In the genomic region with DNA sequence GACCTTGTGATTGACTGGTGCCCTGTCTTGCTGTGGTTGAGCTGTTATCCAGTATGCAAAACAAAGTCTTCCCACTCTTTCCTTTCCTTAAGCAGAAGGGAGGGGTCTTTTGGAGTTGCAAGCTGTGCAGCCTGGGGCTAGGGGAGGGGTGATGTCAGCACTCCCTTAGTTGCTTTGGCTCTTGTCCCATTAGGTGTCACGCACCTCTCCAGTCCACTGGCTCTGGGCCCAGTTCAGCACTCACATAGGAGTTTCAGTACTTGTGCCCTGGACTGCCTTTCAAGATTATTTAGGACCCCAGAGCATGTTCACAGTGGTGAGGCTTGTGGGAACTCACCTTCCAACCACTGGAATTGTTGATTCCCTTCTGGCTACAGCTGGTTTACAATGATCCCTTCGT, we compare ENCODE assay signal across 22 cellular contexts.
DNase-seq lines count a peak whose midpoint lies in the region; ATAC-seq, FAIRE-seq and TF ChIP-seq lines count a peak whose summit lies in the region.
"Had no signal": no experiment of that assay in that cellular context is flagged by ENCODE, and none has a peak within 500 bp of the region (broad histone marks: within the 10 kb centered on the region; RNA-seq: fewer than 3 reads in every experiment).

No MANE protein-coding gene starts in this region.

- TF ChIP-seq CTCF in PC-9 (conservative IDR thresholded peaks at IDR 0.05) (no peak), left lung (IDR thresholded peaks at IDR 0.05) (no peak), GM20000 (IDR thresholded peaks at IDR 0.05; ENCODE audit: extremely low read depth, missing control alignments) (no peak)

- no peaks in the 10 kb centered on the region for H3K9me2 ChIP-seq in PC-9 (ENCODE audit: insufficient read depth)

- CTCF ChIA-PET in PC-9 (lab: Charles Lee): no interaction called here

- no peak overlapping the region for H2AFZ ChIP-seq in PC-9

- POLR2A ChIA-PET in PC-9 (lab: Charles Lee; ENCODE audit: unreplicated experiment): no interaction called here

- H3K4me1 ChIP-seq in PC-9 (replicated peaks; ENCODE audit: insufficient read depth): peaks cover 11% of the 10 kb centered on the region; the same call in 1 of the 2 replicates
- H3K4me1 ChIP-seq in left lung: no peaks in the 10 kb centered on the region

- no peaks in the 10 kb centered on the region for H3K36me3 ChIP-seq in PC-9 (ENCODE audit: low read depth)
- no peaks in the 10 kb centered on the region for H3K36me3 ChIP-seq in left lung
- no peaks in the 10 kb centered on the region for H3K36me3 ChIP-seq in MG63

- ATAC-seq in left lung (peak; percentile 49), HG03354 (IDR thresholded peaks at IDR 0.05; ENCODE audit: poor library complexity, severe bottlenecking, unreplicated experiment) (no peak)
- ATAC-seq: activated CD4-positive, alpha-beta T cell treated with anti-CD3 and anti-CD28 coated beads for 36 hours; activated T-cell treated with anti-CD3 and anti-CD28 coated beads, Interleukin-2, amount 50 U/mL, for 72 hours; HepG2; left colon; mucosa of descending colon had no signal

- H3K27ac ChIP-seq in PC-9: no peak overlapping the region
- no peak overlapping the region for H3K27ac ChIP-seq in left lung
- H3K27ac ChIP-seq: skin epidermis had no signal

- H3F3A ChIP-seq in PC-9 (ENCODE audit: insufficient read depth, low read depth): no peaks in the 10 kb centered on the region

- no peak for TF ChIP-seq POLR2A in GM12892 (IDR thresholded peaks at IDR 0.05; ENCODE audit: low read depth, low read length)

- DNase-seq in DMS79 treated with DMSO at 0.1 percent for 48 hours (lab: John Stamatoyannopoulos, UW) (peak; percentile 82), PC-9 (peak; percentile 35 to 65), left lung (no peak), GM20000 (ENCODE audit: low spot score) (no peak), GM12892 (ENCODE audit: insufficient read length) (no peak), MG63 (no peak)
- DNase-seq: activated CD4-positive, alpha-beta T cell treated with anti-CD3 and anti-CD28 coated beads for 36 hours; activated T-cell treated with anti-CD3 and anti-CD28 coated beads, Interleukin-2, amount 50 U/mL, for 72 hours; CD8-positive, alpha-beta memory T cell; left colon; mucosa of descending colon; NCI-H187; NCI-H446 treated with DMSO at 0.1 percent for 48 hours; posterior cingulate gyrus; stimulated activated naive CD4-positive, alpha-beta T cell treated with Interleukin-2 at 50 U/mL for 16 hours; trophoblast cell had no signal

- H3K9me3 ChIP-seq in PC-9 (ENCODE audit: insufficient read depth, low read depth) (no peaks in the 10 kb centered on the region), left lung (peaks cover 0 to 2% of the 10 kb centered on the region in 2 donors), MG63 (no peaks in the 10 kb centered on the region)
- H3K9me3 ChIP-seq: mucosa of descending colon had no signal

- no peaks in the 10 kb centered on the region for H4K20me1 ChIP-seq in PC-9 (ENCODE audit: insufficient read depth)

- no peak for TF ChIP-seq EP300 in Ishikawa (IDR thresholded peaks at IDR 0.05; ENCODE audit: borderline replicate concordance)

- FAIRE-seq in GM12892 (lab: Jason Lieb, UNC): no peak
- FAIRE-seq: astrocyte, HepG2, TTC549 had no signal

- intact Hi-C loops in PC-9 (cut with micrococcal nuclease; ENCODE audit: unreplicated experiment) (loop anchor here (5.0 kb wide), 1 partner anchor 236 kb away; no protein-coding TSS in a partner anchor), left lung (cut with DNase I) (no loop called here)

- peaks cover 4% of the 10 kb centered on the region for H3K79me2 ChIP-seq in PC-9 (ENCODE audit: low read depth)

- H3K4me3 ChIP-seq in PC-9 (no peak overlapping the region), left lung (no peak overlapping the region), MG63 (no peak overlapping the region)
- H3K4me3 ChIP-seq: mucosa of descending colon, skin epidermis had no signal

- H3K27me3 ChIP-seq in PC-9 (ENCODE audit: insufficient read depth, low read depth): no peaks in the 10 kb centered on the region
- no peaks in the 10 kb centered on the region for H3K27me3 ChIP-seq in left lung
- no peaks in the 10 kb centered on the region for H3K27me3 ChIP-seq in MG63

- no TSS peak for BruUV-seq in PC-9 (replicated peaks; lab: Mats Ljungman, UMichigan)

- no peak for TF ChIP-seq RAD21 in Ishikawa (IDR thresholded peaks at IDR 0.05; ENCODE audit: low read depth)

- H3K4me2 ChIP-seq in PC-9: no peak overlapping the region

TF ChIP-seq in Ishikawa, 13 proteins besides CTCF, POLR2A, EP300 and RAD21:
- TF ChIP-seq, protein P1, sequence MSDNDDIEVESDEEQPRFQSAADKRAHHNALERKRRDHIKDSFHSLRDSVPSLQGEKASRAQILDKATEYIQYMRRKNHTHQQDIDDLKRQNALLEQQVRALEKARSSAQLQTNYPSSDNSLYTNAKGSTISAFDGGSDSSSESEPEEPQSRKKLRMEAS (IDR thresholded peaks at IDR 0.05): no peak
- TF ChIP-seq TEAD4 (IDR thresholded peaks at IDR 0.05): no peak
- TF ChIP-seq, protein P2, sequence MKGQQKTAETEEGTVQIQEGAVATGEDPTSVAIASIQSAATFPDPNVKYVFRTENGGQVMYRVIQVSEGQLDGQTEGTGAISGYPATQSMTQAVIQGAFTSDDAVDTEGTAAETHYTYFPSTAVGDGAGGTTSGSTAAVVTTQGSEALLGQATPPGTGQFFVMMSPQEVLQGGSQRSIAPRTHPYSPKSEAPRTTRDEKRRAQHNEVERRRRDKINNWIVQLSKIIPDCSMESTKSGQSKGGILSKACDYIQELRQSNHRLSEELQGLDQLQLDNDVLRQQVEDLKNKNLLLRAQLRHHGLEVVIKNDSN (IDR thresholded peaks at IDR 0.05): no peak
- TF ChIP-seq, protein P3, sequence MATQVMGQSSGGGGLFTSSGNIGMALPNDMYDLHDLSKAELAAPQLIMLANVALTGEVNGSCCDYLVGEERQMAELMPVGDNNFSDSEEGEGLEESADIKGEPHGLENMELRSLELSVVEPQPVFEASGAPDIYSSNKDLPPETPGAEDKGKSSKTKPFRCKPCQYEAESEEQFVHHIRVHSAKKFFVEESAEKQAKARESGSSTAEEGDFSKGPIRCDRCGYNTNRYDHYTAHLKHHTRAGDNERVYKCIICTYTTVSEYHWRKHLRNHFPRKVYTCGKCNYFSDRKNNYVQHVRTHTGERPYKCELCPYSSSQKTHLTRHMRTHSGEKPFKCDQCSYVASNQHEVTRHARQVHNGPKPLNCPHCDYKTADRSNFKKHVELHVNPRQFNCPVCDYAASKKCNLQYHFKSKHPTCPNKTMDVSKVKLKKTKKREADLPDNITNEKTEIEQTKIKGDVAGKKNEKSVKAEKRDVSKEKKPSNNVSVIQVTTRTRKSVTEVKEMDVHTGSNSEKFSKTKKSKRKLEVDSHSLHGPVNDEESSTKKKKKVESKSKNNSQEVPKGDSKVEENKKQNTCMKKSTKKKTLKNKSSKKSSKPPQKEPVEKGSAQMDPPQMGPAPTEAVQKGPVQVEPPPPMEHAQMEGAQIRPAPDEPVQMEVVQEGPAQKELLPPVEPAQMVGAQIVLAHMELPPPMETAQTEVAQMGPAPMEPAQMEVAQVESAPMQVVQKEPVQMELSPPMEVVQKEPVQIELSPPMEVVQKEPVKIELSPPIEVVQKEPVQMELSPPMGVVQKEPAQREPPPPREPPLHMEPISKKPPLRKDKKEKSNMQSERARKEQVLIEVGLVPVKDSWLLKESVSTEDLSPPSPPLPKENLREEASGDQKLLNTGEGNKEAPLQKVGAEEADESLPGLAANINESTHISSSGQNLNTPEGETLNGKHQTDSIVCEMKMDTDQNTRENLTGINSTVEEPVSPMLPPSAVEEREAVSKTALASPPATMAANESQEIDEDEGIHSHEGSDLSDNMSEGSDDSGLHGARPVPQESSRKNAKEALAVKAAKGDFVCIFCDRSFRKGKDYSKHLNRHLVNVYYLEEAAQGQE (IDR thresholded peaks at IDR 0.05; ENCODE audit: low read depth): peak; percentile 53; the same call in 1 of the 2 replicates

Comparison
In these comparisons a context has a peak if more than half of its experiments do, and no peak if none do; other contexts are left out.
1. DNase-seq: peak in DMS79 treated with DMSO at 0.1 percent for 48 hours (single experiment) and PC-9 (2 of 2); none in left lung (0 of 2), GM20000 (single experiment), GM12892 (single experiment) and MG63 (single experiment).